Comparison of ENCODE assay signal across 1 cellular context in genomic region chr2:64332300-64332699, GRCh38.
TF ChIP-seq lines count a peak whose summit lies in the region.

No MANE protein-coding gene starts in this region.

TF ChIP-seq in GM23338, 12 proteins besides CTCF, POLR2A, EP300 and RAD21 (continued from another document):
- TF ChIP-seq REST (IDR thresholded peaks at IDR 0.05; ENCODE audit: unreplicated experiment) (no peak), CREB1 (CRISPR knock-in tag; IDR thresholded peaks at IDR 0.05; ENCODE audit: low read depth) (no peak), NANOG (IDR thresholded peaks at IDR 0.05; ENCODE audit: borderline replicate concordance) (no peak)
TF ChIP-seq in GM23338: peak in this region for 0.
